Comparison of ENCODE assay signal across 9 cellular contexts in genomic region chr11:2902784-2903671, GRCh38. TPM values are rescaled to one million over a fixed set of nuclear protein-coding genes. Genes with fewer than 3 reads are reported as not detected.
DNase-seq lines count a peak whose midpoint lies in the region; ATAC-seq, FAIRE-seq and TF ChIP-seq lines count a peak whose summit lies in the region.
"Had no signal": no experiment of that assay in that cellular context is flagged by ENCODE, and none has a peak within 500 bp of the region (broad histone marks: within the 10 kb centered on the region; RNA-seq: fewer than 3 reads in every experiment).

No MANE protein-coding gene starts in this region.

- BruUV-seq in GM12878 (replicated peaks; lab: Mats Ljungman, UMichigan), result no TSS peak

- TF ChIP-seq CTCF in GM12878 (IDR thresholded peaks at IDR 0.05 in 2 of 3, conservative IDR thresholded peaks at IDR 0.05 in 1 of 3; ENCODE audit: control insufficient read depth in 2 of 3, extremely low read depth in 1 of 3, insufficient read depth in 1 of 3, low read depth in 3 of 3, low read length in 3 of 3) (no peak; a peak in 1 of 6 replicates), mesothelial cell of epicardium (IDR thresholded peaks at IDR 0.05; ENCODE audit: unreplicated experiment) (no peak)

- peak overlapping the region; percentile 79 for H3K4me2 ChIP-seq in GM12878 (ENCODE audit: control insufficient read depth, insufficient read depth)

- no peaks in the 10 kb centered on the region for H3K36me3 ChIP-seq in GM12878 (ENCODE audit: control insufficient read depth in 2 of 2, insufficient read depth in 2 of 2, low read length in 1 of 2)

- 79% methylated on average over 23 of the region's 23 CpGs for WGBS in GM12878 (ENCODE audit: insufficient coverage, insufficient replicate concordance, low lambda C conversion rate, missing lambda C conversion rate)

- H3K9me3 Mint-ChIP-seq in mesothelial cell of epicardium, result peaks cover 12% of the 10 kb centered on the region

- FAIRE-seq in GM12878 (lab: Jason Lieb, UNC), result no peak
- FAIRE-seq: colon had no signal

- H3K27me3 Mint-ChIP-seq in mesothelial cell of epicardium (ENCODE audit: low read depth), result no peaks in the 10 kb centered on the region

- POLR2A ChIA-PET in GM12878 (lab: Charles Lee), result interaction anchor here (0.8 to 2.1 kb wide), 3 partner anchors 10 to 203 kb away, joined by 5 to 8 read pairs (median 6); partner anchors contain the start of genes KCNQ1OT1 and PHLDA2

- no peaks in the 10 kb centered on the region; the same call in 1 of the 2 replicates for H3K79me2 ChIP-seq in GM12878 (ENCODE audit: control insufficient read depth, insufficient read depth, low read length)

- TF ChIP-seq RAD21 in GM12878 (IDR thresholded peaks at IDR 0.05; ENCODE audit: insufficient read depth, low read depth, low read length), result no peak

- H3K27ac ChIP-seq in GM12878 (ENCODE audit: control insufficient read depth, insufficient read depth), result peak overlapping the region; percentile 63

- ATAC-seq in HG02642 (IDR thresholded peaks at IDR 0.05; ENCODE audit: poor library complexity, unreplicated experiment) (peak; percentile 6), GM12878 (peak; percentile 36)

- H3K4me1 ChIP-seq in GM12878 (ENCODE audit: control insufficient read depth, insufficient read depth, low read length), result peaks cover 18% of the 10 kb centered on the region

- H3K9me3 ChIP-seq in GM12878 (replicated peaks; ENCODE audit: control insufficient read depth, insufficient read depth, low read length), result no peaks in the 10 kb centered on the region; the same call in 2 of the 3 replicates

- H3K4me1 Mint-ChIP-seq in mesothelial cell of epicardium, result peaks cover 12% of the 10 kb centered on the region

- peak overlapping the region; percentile 88 for H2AFZ ChIP-seq in GM12878 (ENCODE audit: control insufficient read depth, low read depth, low read length)

- no peak overlapping the region for H3K27ac Mint-ChIP-seq in mesothelial cell of epicardium

- peaks cover 15% of the 10 kb centered on the region for H3K36me3 Mint-ChIP-seq in mesothelial cell of epicardium

- TF ChIP-seq POLR2A in GM12878 (IDR thresholded peaks at IDR 0.05; ENCODE audit: low read depth, low read length), result no peak

- in situ Hi-C loops in ACHN (cut with HindIII; ENCODE audit: low pct_ligation_motif_present, low pct_unique_long_range_greater_than_20kb, low sequenced_read_pairs) (no loop called here), GM12878 (cut with MboI) (no loop called here)

- H3K27me3 ChIP-seq in GM12878 (replicated peaks in 1 of 2; ENCODE audit: control insufficient read depth in 2 of 2, insufficient read depth in 2 of 2, low read length in 1 of 2), result no peaks in the 10 kb centered on the region

- intact Hi-C loops in GM12878 (cut with micrococcal nuclease; ENCODE audit: unreplicated experiment), result no loop called here

- SMC1A ChIA-PET in GM12878 (lab: Charles Lee; ENCODE audit: uncharacterized antibody, unreplicated experiment), result interaction anchor here (0.9 to 1.6 kb wide), 3 partner anchors 11 to 371 kb away, joined by 3 to 5 read pairs (median 3); no protein-coding TSS in a partner anchor

- no peaks in the 10 kb centered on the region for H4K20me1 ChIP-seq in GM12878 (ENCODE audit: control insufficient read depth, insufficient read depth)

- peak overlapping the region; percentile 70 for H3K4me3 Mint-ChIP-seq in mesothelial cell of epicardium

- no peak for TF ChIP-seq EP300 in GM12878 (IDR thresholded peaks at IDR 0.05; ENCODE audit: borderline replicate concordance in 1 of 2, control insufficient read depth in 1 of 2, low read depth in 2 of 2, low read length in 2 of 2)

- CTCF ChIA-PET in GM12878 (lab: Yijun Ruan, JAX), result interaction anchor here (0.6 to 4.4 kb wide), 5 partner anchors 11 to 189 kb away, joined by 3 to 28 read pairs (median 9); no protein-coding TSS in a partner anchor

- DNase-seq in ACHN (peak; percentile 44), GM12878 (ENCODE audit: low read depth, low spot score) (no peak), mesothelial cell of epicardium (ENCODE audit: low spot score in 2 of 2, unreplicated experiment in 2 of 2) (no peak), kidney glomerular epithelial cell (lab: John Stamatoyannopoulos, UW) (no peak), NCI-H1930 (lab: John Stamatoyannopoulos, UW) (no peak), putamen (ENCODE audit: low spot score) (no peak)
- DNase-seq in activated CD4-positive, CD25-positive, alpha-beta regulatory T cell (lab: John Stamatoyannopoulos, UW), result no peak

- RAD21 ChIA-PET in GM12878 (lab: Charles Lee; ENCODE audit: unreplicated experiment), result interaction anchor here (0.6 to 2.2 kb wide), 5 partner anchors 10 to 87 kb away, joined by 3 to 9 read pairs (median 3); no protein-coding TSS in a partner anchor

- peak overlapping the region; percentile 97 for H3K4me3 ChIP-seq in GM12878

- peak overlapping the region; percentile 82 for H3K9ac ChIP-seq in GM12878 (ENCODE audit: control insufficient read depth, insufficient read depth, low read length)

TF ChIP-seq in GM12878, 131 proteins besides CTCF, POLR2A, EP300 and RAD21:
- no peak for TF ChIP-seq ZBTB40 (IDR thresholded peaks at IDR 0.05; ENCODE audit: borderline replicate concordance)
- TF ChIP-seq ESRRA (IDR thresholded peaks at IDR 0.05; ENCODE audit: low read length), result no peak
- TF ChIP-seq FOS (IDR thresholded peaks at IDR 0.05; ENCODE audit: borderline replicate concordance, extremely low read depth, insufficient read length), result no peak

RNA-seq across cellular contexts. Expression of gene CDKN1C, which starts 17.5 kb away (rescaled TPM):
- total RNA-seq in GM12878 (2013; cell fraction: nucleolus; rRNA removed), result 0.59 TPM in 1 of 2 replicates, not detected in the other
- total RNA-seq in GM12878 (2014; rRNA removed) (not detected in 2 replicates), GM12878 (2014; rRNA removed; fragmentation: Illumina TruSeq; extraction: Trizol) (not detected in 2 replicates), GM12878 (2021) (0.19 and 0.21 TPM in 2 replicates), mesothelial cell of epicardium (132 to 148 TPM (median 146 TPM) in 3 replicates)
- not detected for polyA plus RNA-seq in GM12878 (2011; ENCODE audit: low read depth)
- polyA plus RNA-seq in GM12878 (2011; rRNA removed) (0.05 TPM in 1 of 2 replicates, not detected in the other), GM12878 (2014; fragmentation: Illumina TruSeq; extraction: Trizol) (not detected in 2 replicates), GM12878 (2014; fragmentation: Nextera tagmentation; extraction: Ambion mirVana) (not detected), GM12878 (2014; rRNA removed) (not detected in 2 replicates), GM12878 (2016; fragmentation: Nextera tagmentation; extraction: Ambion mirVana) (under 1 TPM in 1 of 2 experiments, not detected in 1; 0.14 TPM)
- polyA plus RNA-seq in GM12878 (2011; cell fraction: cytosol; rRNA removed), result 0.08 and 0.09 TPM in 2 replicates
- 0.09 and 0.19 TPM in 2 replicates for polyA plus RNA-seq in GM12878 (2011; cell fraction: nucleus; rRNA removed)
- 0.35 and 0.37 TPM in 2 replicates for polyA plus RNA-seq in GM12878 (2012)
- polyA minus RNA-seq in GM12878 (2011; rRNA and poly(A)+ RNA removed), result not detected in 2 replicates
- polyA minus RNA-seq in GM12878 (2011; cell fraction: cytosol; rRNA and poly(A)+ RNA removed), result 1.5 TPM in 1 of 2 replicates, not detected in the other
- polyA minus RNA-seq in GM12878 (2011; cell fraction: nucleus; rRNA and poly(A)+ RNA removed), result 0.29 and 0.48 TPM in 2 replicates

RNA-seq across cellular contexts. Expression of gene PHLDA2, which starts 26.2 kb away (rescaled TPM):
- 0.59 TPM in 1 of 2 replicates, not detected in the other for total RNA-seq in GM12878 (2013; cell fraction: nucleolus; rRNA removed)
- total RNA-seq in GM12878 (2014; rRNA removed) (not detected in 2 replicates), GM12878 (2014; rRNA removed; fragmentation: Illumina TruSeq; extraction: Trizol) (not detected in 2 replicates), GM12878 (2021) (0.27 and 0.49 TPM in 2 replicates), mesothelial cell of epicardium (1.3 to 1.9 TPM (median 1.5 TPM) in 3 replicates)
- not detected for polyA plus RNA-seq in GM12878 (2011; ENCODE audit: low read depth)
- polyA plus RNA-seq in GM12878 (2011; rRNA removed) (0.15 TPM in 1 of 2 replicates, not detected in the other), GM12878 (2014; fragmentation: Illumina TruSeq; extraction: Trizol) (not detected in 2 replicates), GM12878 (2014; fragmentation: Nextera tagmentation; extraction: Ambion mirVana) (not detected), GM12878 (2014; rRNA removed) (not detected in 2 replicates), GM12878 (2016; fragmentation: Nextera tagmentation; extraction: Ambion mirVana) (under 1 TPM in 1 of 2 experiments, not detected in 1; 0.16 TPM)
- 0.07 and 0.12 TPM in 2 replicates for polyA plus RNA-seq in GM12878 (2011; cell fraction: cytosol; rRNA removed)
- 0.27 and 0.34 TPM in 2 replicates for polyA plus RNA-seq in GM12878 (2011; cell fraction: nucleus; rRNA removed)
- 0.18 and 0.32 TPM in 2 replicates for polyA plus RNA-seq in GM12878 (2012)
- not detected in 2 replicates for polyA minus RNA-seq in GM12878 (2011; rRNA and poly(A)+ RNA removed)
- polyA minus RNA-seq in GM12878 (2011; cell fraction: cytosol; rRNA and poly(A)+ RNA removed), result not detected in 2 replicates
- polyA minus RNA-seq in GM12878 (2011; cell fraction: nucleus; rRNA and poly(A)+ RNA removed), result not detected in 2 replicates

Comparison
In these comparisons a context has a peak if more than half of its experiments do, and no peak if none do; other contexts are left out.
1. RNA of gene CDKN1C, which starts 17.5 kb away (total RNA-seq): 132 to 148 TPM in mesothelial cell of epicardium; 0.19 to 0.59 TPM in GM12878; every median in the first group is over 10 times any median in the second.